Comparison of ENCODE assay signal across 21 cellular contexts in genomic region chr2:206494061-206494460, GRCh38. TPM values are rescaled to one million over a fixed set of nuclear protein-coding genes. Genes with fewer than 3 reads are reported as not detected.
"Had no signal": no experiment of that assay in that cellular context is flagged by ENCODE, and none has a peak within 500 bp of the region (broad histone marks: within the 10 kb centered on the region; RNA-seq: fewer than 3 reads in every experiment).

No MANE protein-coding gene starts in this region.

- H3K27ac ChIP-seq: HL-60, SJSA1, SK-N-MC had no signal

- H3K4me3 ChIP-seq: K562, SJSA1, SK-N-MC had no signal

- DNase-seq: NCI-H1092, NCI-H1436, NCI-H187, NCI-H2029, NCI-H2081 treated with DMSO at 0.1 percent for 48 hours, NCI-H2171, NCI-H226, NCI-H446, NCI-H510A, NCI-H524 treated with DMSO at 0.1 percent for 48 hours, NCI-H69, Right ventricle myocardium superior, RPMI8226, SIG-M5 had no signal

- H3K36me3 ChIP-seq: SJSA1 had no signal

- FAIRE-seq: HTR-8/SVneo, K562, RCC 7860 had no signal

- H3K4me1 ChIP-seq: SJSA1 had no signal

- ATAC-seq: K562 had no signal

RNA-seq across cellular contexts. Expression of gene ADAM23, which starts 50.7 kb away (rescaled TPM):
- polyA plus RNA-seq: IgD-negative memory B cell, K562 had no signal
